In the genomic region with DNA sequence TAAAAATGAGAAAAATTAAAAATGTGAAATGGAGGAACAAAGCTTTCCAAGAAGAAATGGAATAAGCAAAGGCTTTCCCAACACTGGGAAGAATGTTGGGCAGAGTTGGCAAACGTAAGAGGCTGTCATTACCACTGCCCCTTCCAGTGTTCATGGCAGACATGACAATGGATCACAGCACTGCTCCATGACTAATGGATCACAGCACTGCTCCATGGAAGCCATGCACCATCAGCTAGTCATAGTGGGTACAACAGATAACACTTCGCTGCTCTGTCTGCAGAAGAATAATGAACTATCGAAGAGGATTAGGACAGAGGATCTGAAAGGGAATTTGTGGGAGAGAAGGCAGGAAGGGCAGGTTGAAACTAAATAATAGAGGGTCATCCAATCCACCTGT, we compare ENCODE assay signal across 24 cellular contexts. TPM values are rescaled to one million over a fixed set of nuclear protein-coding genes. Genes with fewer than 3 reads are reported as not detected.
"Had no signal": no experiment of that assay in that cellular context is flagged by ENCODE, and none has a peak within 500 bp of the region (broad histone marks: within the 10 kb centered on the region; RNA-seq: fewer than 3 reads in every experiment).

No MANE protein-coding gene starts in this region.

- H3K9me3 ChIP-seq: MG63, SJCRH30 had no signal

- H3K27ac ChIP-seq: HL-60, SJCRH30 had no signal

- H3K4me3 ChIP-seq: MG63, SJCRH30 had no signal

- DNase-seq: Karpas-422, KG1, MG63, NCI-H1092, NCI-H1105 treated with DMSO at 0.1 percent for 48 hours, NCI-H1417 treated with DMSO at 0.1 percent for 48 hours, NCI-H146, NCI-H1694 treated with DMSO at 0.1 percent for 48 hours, NCI-H1930, NCI-H2081, NCI-H2107, NCI-H2227 treated with DMSO at 0.1 percent for 48 hours, NCI-H510A, NCI-H524 treated with DMSO at 0.1 percent for 48 hours, NCI-H69, NCI-H774, PC-3, SHP77 treated with DMSO at 0.1 percent for 48 hours, SJCRH30 had no signal

- ATAC-seq: Panc1, PC-3, Right ventricle myocardium inferior, SK-N-SH treated with all-trans-retinoic acid at 6 μM for 48 hours had no signal

- H3K36me3 ChIP-seq: MG63 had no signal

- H3K27me3 ChIP-seq: MG63, SJCRH30 had no signal

RNA-seq across cellular contexts. Expression of gene CAV3, which starts 5.0 kb away (rescaled TPM):
- total RNA-seq: OCI-LY7, PC-3 had no signal
